ENCODE assay signal across 8 cellular contexts in genomic region chr6:42217165-42217522, GRCh38. TPM values are rescaled to one million over a fixed set of nuclear protein-coding genes. Genes with fewer than 3 reads are reported as not detected.
A peak's percentile ranks its signal among the peaks of the same experiment; 100 is the strongest.
DNase-seq lines count a peak whose midpoint lies in the region; FAIRE-seq and TF ChIP-seq lines count a peak whose summit lies in the region.

No MANE protein-coding gene starts in this region.

- intact Hi-C loops in A673 (cut with micrococcal nuclease; ENCODE audit: unreplicated experiment): loop anchor here (1.0 to 10.0 kb wide), 4 partner anchors 296 to 662 kb away; partner anchors contain the start of genes BYSL, MED20, PRICKLE4 and PRPH2

- no peaks in the 10 kb centered on the region for H3K27me3 ChIP-seq in A673 (replicated peaks; ENCODE audit: insufficient read depth, low read depth, low read length, poor library complexity)
- H3K27me3 ChIP-seq in bronchial epithelial cell (ENCODE audit: control insufficient read depth, insufficient read depth, low read length): no peaks in the 10 kb centered on the region
- H3K27me3 ChIP-seq in mononuclear cell (ENCODE audit: insufficient read depth, low read length): no peaks in the 10 kb centered on the region

- no peak for TF ChIP-seq CTCF in A673 (conservative IDR thresholded peaks at IDR 0.05; ENCODE audit: low read depth, low read length)
- TF ChIP-seq CTCF in bronchial epithelial cell (IDR thresholded peaks at IDR 0.05; ENCODE audit: insufficient read depth, low read length, severe bottlenecking): no peak
- TF ChIP-seq CTCF in GM10248 (IDR thresholded peaks at IDR 0.05; ENCODE audit: control extremely low read depth, extremely low read depth, low read depth, missing control alignments): no peak

- CTCF ChIA-PET in A673 (lab: Charles Lee) (interaction anchor here (1.0 kb wide), 1 partner anchor 331 kb away, joined by 4 read pairs; no protein-coding TSS in a partner anchor), GM10248 (lab: Yijun Ruan, JAX) (interaction anchor here (1.4 kb wide), 1 partner anchor 331 kb away, joined by 13 read pairs; no protein-coding TSS in a partner anchor)

- H3K4me3 ChIP-seq in A673 (ENCODE audit: low read depth, low read length, poor library complexity, severe bottlenecking) (peak overlapping the region; percentile 98), bronchial epithelial cell (ENCODE audit: low read depth, low read length) (peak overlapping the region; percentile 69), mononuclear cell (ENCODE audit: low read length) (peak overlapping the region; percentile 88)
- H3K4me3 ChIP-seq in Jurkat, Clone E6-1 (ENCODE audit: low read length): peak overlapping the region; percentile 89

- peak overlapping the region; percentile 90 for H3K27ac ChIP-seq in A673 (ENCODE audit: low read depth, low read length, poor library complexity, severe bottlenecking)

- DNase-seq in A673 (ENCODE audit: low spot score): peak; percentile 15
- no peak for DNase-seq in Jurkat, Clone E6-1 (ENCODE audit: low read depth, low spot score)
- no peak for DNase-seq in bronchial epithelial cell (ENCODE audit: low read depth)
- no peak for DNase-seq in RPMI8226
- no peak for DNase-seq in frontal cortex (ENCODE audit: low spot score in 2 of 2)
- no peak for DNase-seq in activated CD8-positive, alpha-beta memory T cell treated with anti-CD3 and anti-CD28 coated beads, Interleukin-2, amount 50 U/mL, for 48 hours
- DNase-seq in GM10248 (ENCODE audit: extremely low spot score): no peak

- H3K4me1 ChIP-seq in A673 (ENCODE audit: insufficient read depth, low read length, poor library complexity, severe bottlenecking): peaks cover 13% of the 10 kb centered on the region
- H3K4me1 ChIP-seq in mononuclear cell (ENCODE audit: insufficient read depth, low read length): peaks cover 29% of the 10 kb centered on the region

- H3K9me3 ChIP-seq in A673 (ENCODE audit: low read depth, low read length, poor library complexity, severe bottlenecking) (no peaks in the 10 kb centered on the region), mononuclear cell (ENCODE audit: low read depth, low read length) (no peaks in the 10 kb centered on the region)

- TSS peak; percentile 76 for BruUV-seq in A673 (replicated peaks; lab: Mats Ljungman, UMichigan)

- FAIRE-seq in bronchial epithelial cell (lab: Jason Lieb, UNC) (no peak), frontal cortex (lab: Jason Lieb, UNC) (no peak)

- POLR2A ChIA-PET in A673 (lab: Charles Lee; ENCODE audit: low non-redundant PET): interaction anchor here (0.6 to 0.7 kb wide), 2 partner anchors 641 to 773 kb away, joined by 3 to 5 read pairs; no protein-coding TSS in a partner anchor
- POLR2A ChIA-PET in GM10248 (lab: Yijun Ruan, JAX): no interaction called here

- peaks cover 19% of the 10 kb centered on the region for H3K36me3 ChIP-seq in A673 (ENCODE audit: insufficient read depth, low read length, poor library complexity, severe bottlenecking)
- H3K36me3 ChIP-seq in bronchial epithelial cell (ENCODE audit: control insufficient read depth, insufficient read depth, low read length): peaks cover 5% of the 10 kb centered on the region

RNA-seq across cellular contexts. Expression of gene MRPS10, which starts 0.5 kb away (rescaled TPM):
- total RNA-seq in A673 (2021) (50.0 and 52.0 TPM in 2 replicates), bronchial epithelial cell (71.6 and 74.5 TPM in 2 replicates), mononuclear cell (26.8 TPM), frontal cortex (51.4 TPM)
- 39.8 TPM for polyA plus RNA-seq in Jurkat, Clone E6-1 (2012; ENCODE audit: insufficient read depth, insufficient read length)

RNA-seq across cellular contexts. Expression of gene GUCA1B, which starts 22.4 kb away (rescaled TPM):
- 1.7 and 2.0 TPM in 2 replicates for total RNA-seq in A673 (2021)
- polyA plus RNA-seq in Jurkat, Clone E6-1 (2012; ENCODE audit: insufficient read depth, insufficient read length): 1.6 TPM
- total RNA-seq in bronchial epithelial cell: 1.9 and 2.4 TPM in 2 replicates
- 0.84 TPM for total RNA-seq in mononuclear cell
- total RNA-seq in frontal cortex: 0.41 TPM

RNA-seq across cellular contexts. Expression of gene GUCA1A, which starts 44.0 kb away (rescaled TPM):
- not detected in 2 replicates for total RNA-seq in A673 (2021)
- not detected for polyA plus RNA-seq in Jurkat, Clone E6-1 (2012; ENCODE audit: insufficient read depth, insufficient read length)
- total RNA-seq in bronchial epithelial cell: not detected in 2 replicates
- total RNA-seq in mononuclear cell: not detected
- total RNA-seq in frontal cortex: 1.2 TPM
